Comparison of ENCODE assay signal across 8 cellular contexts in genomic region chr15:44593042-44593736, GRCh38. TPM values are rescaled to one million over a fixed set of nuclear protein-coding genes. Genes with fewer than 3 reads are reported as not detected.
DNase-seq lines count a peak whose midpoint lies in the region; ATAC-seq, FAIRE-seq and TF ChIP-seq lines count a peak whose summit lies in the region.

No MANE protein-coding gene starts in this region.

- no peak overlapping the region for H3K4me2 ChIP-seq in endothelial cell of umbilical vein (ENCODE audit: insufficient read depth, low read length)

- H3K79me2 ChIP-seq in endothelial cell of umbilical vein (ENCODE audit: control insufficient read depth, insufficient read depth, low read length): no peaks in the 10 kb centered on the region

- H3K27ac ChIP-seq in Peyer's patch (no peak overlapping the region), endothelial cell of umbilical vein (ENCODE audit: insufficient read depth, low read depth, low read length) (no peak overlapping the region)

- TF ChIP-seq CTCF in Peyer's patch (IDR thresholded peaks at IDR 0.05) (peak in 5 of 6 experiments; percentile 13 to 44 (median 31)), endothelial cell of umbilical vein (IDR thresholded peaks at IDR 0.05; ENCODE audit: extremely low read depth in 1 of 2, insufficient read depth in 1 of 2, low read depth in 1 of 2, low read length in 2 of 2) (peak; percentile 39 to 47)

- peaks cover 23% of the 10 kb centered on the region for H3K4me1 Mint-ChIP-seq in activated CD4-positive, alpha-beta T cell treated with anti-CD3 and anti-CD28 coated beads, Interleukin-2, amount 10 ng/mL, durations not matched to agents 24 days and 14 days
- no peaks in the 10 kb centered on the region for H3K4me1 Mint-ChIP-seq in stimulated activated memory B cell treated with anti-CD40 and anti-IgM and Interleukin-4, amounts not matched to agents 10 μg/mL and 1 μg/mL and 100 μg/mL, for 72 hours

- CTCF ChIA-PET in endothelial cell of umbilical vein (lab: Charles Lee): interaction anchor here (0.6 to 1.9 kb wide), 6 partner anchors 16 to 145 kb away, joined by 3 to 22 read pairs (median 5); partner anchors contain the start of genes SPG11 and TRIM69

- POLR2A ChIA-PET in endothelial cell of umbilical vein (lab: Charles Lee): no interaction called here

- H3K4me3 Mint-ChIP-seq in activated CD4-positive, alpha-beta T cell treated with anti-CD3 and anti-CD28 coated beads, Interleukin-2, amount 10 ng/mL, durations not matched to agents 24 days and 14 days: no peak overlapping the region
- H3K4me3 Mint-ChIP-seq in stimulated activated memory B cell treated with anti-CD40 and anti-IgM and Interleukin-4, amounts not matched to agents 10 μg/mL and 1 μg/mL and 100 μg/mL, for 72 hours: no peak overlapping the region

- peaks cover 0 to 96% (median 6%) of the 10 kb centered on the region in 3 donors for H3K36me3 ChIP-seq in Peyer's patch
- H3K36me3 ChIP-seq in endothelial cell of umbilical vein (ENCODE audit: control insufficient read depth in 2 of 2, extremely low read depth in 1 of 2, insufficient read depth in 2 of 2, low read length in 2 of 2): peaks cover 3 to 9% of the 10 kb centered on the region in 2 experiments

- H3K27me3 ChIP-seq in Peyer's patch (no peaks in the 10 kb centered on the region), endothelial cell of umbilical vein (ENCODE audit: control insufficient read depth in 2 of 2, insufficient read depth in 2 of 2, low read length in 2 of 2) (no peaks in the 10 kb centered on the region)

- no peaks in the 10 kb centered on the region for H3K9me3 Mint-ChIP-seq in activated CD4-positive, alpha-beta T cell treated with anti-CD3 and anti-CD28 coated beads, Interleukin-2, amount 10 ng/mL, durations not matched to agents 24 days and 14 days
- H3K9me3 Mint-ChIP-seq in stimulated activated memory B cell treated with anti-CD40 and anti-IgM and Interleukin-4, amounts not matched to agents 10 μg/mL and 1 μg/mL and 100 μg/mL, for 72 hours: no peaks in the 10 kb centered on the region

- no peaks in the 10 kb centered on the region for H3K27me3 Mint-ChIP-seq in activated CD4-positive, alpha-beta T cell treated with anti-CD3 and anti-CD28 coated beads, Interleukin-2, amount 10 ng/mL, durations not matched to agents 24 days and 14 days
- H3K27me3 Mint-ChIP-seq in stimulated activated memory B cell treated with anti-CD40 and anti-IgM and Interleukin-4, amounts not matched to agents 10 μg/mL and 1 μg/mL and 100 μg/mL, for 72 hours: no peaks in the 10 kb centered on the region

- no peaks in the 10 kb centered on the region for H3K9me3 ChIP-seq in Peyer's patch
- no peaks in the 10 kb centered on the region for H3K9me3 ChIP-seq in endothelial cell of umbilical vein (replicated peaks; ENCODE audit: control insufficient read depth, insufficient read depth, low read length)

- no peak overlapping the region for H2AFZ ChIP-seq in endothelial cell of umbilical vein (ENCODE audit: low read depth, low read length)

- no peak overlapping the region for H3K9ac ChIP-seq in endothelial cell of umbilical vein (replicated peaks; ENCODE audit: extremely low read depth, insufficient read depth, low read length)

- BruUV-seq in endothelial cell of umbilical vein (replicated peaks; lab: Mats Ljungman, UMichigan): no TSS peak

- ATAC-seq in stimulated activated memory B cell treated with anti-CD40 and anti-IgM and Interleukin-4, amounts not matched to agents 10 μg/mL and 1 μg/mL and 100 μg/mL, for 72 hours: peak; percentile 71
- ATAC-seq in GM19452 (IDR thresholded peaks at IDR 0.05; ENCODE audit: unreplicated experiment): no peak
- ATAC-seq in GM19397 (IDR thresholded peaks at IDR 0.05; ENCODE audit: unreplicated experiment): no peak

- H3K36me3 Mint-ChIP-seq in activated CD4-positive, alpha-beta T cell treated with anti-CD3 and anti-CD28 coated beads, Interleukin-2, amount 10 ng/mL, durations not matched to agents 24 days and 14 days (ENCODE audit: low read depth): peaks cover 56% of the 10 kb centered on the region
- H3K36me3 Mint-ChIP-seq in stimulated activated memory B cell treated with anti-CD40 and anti-IgM and Interleukin-4, amounts not matched to agents 10 μg/mL and 1 μg/mL and 100 μg/mL, for 72 hours: peaks cover 31% of the 10 kb centered on the region

- H3K4me3 ChIP-seq in Peyer's patch: no peak overlapping the region
- no peak overlapping the region for H3K4me3 ChIP-seq in endothelial cell of umbilical vein (replicated peaks in 1 of 3; ENCODE audit: insufficient read depth in 1 of 3, low read depth in 1 of 3, low read length in 3 of 3)

- intact Hi-C loops in activated CD4-positive, alpha-beta T cell treated with anti-CD3 and anti-CD28 coated beads, Interleukin-2, amount 10 ng/mL, durations not matched to agents 24 days and 14 days (cut with micrococcal nuclease): loop anchor here (1.0 to 10.0 kb wide), 2 partner anchors 142 to 432 kb away; partner anchors contain the start of gene SORD
- intact Hi-C loops in endothelial cell of umbilical vein (cut with micrococcal nuclease): loop anchor here (1.0 to 5.0 kb wide), 4 partner anchors 70 to 444 kb away; partner anchors contain the start of gene SPG11

- no peak for FAIRE-seq in endothelial cell of umbilical vein (lab: Jason Lieb, UNC)

- TF ChIP-seq POLR2A in Peyer's patch (IDR thresholded peaks at IDR 0.05) (no peak), endothelial cell of umbilical vein (IDR thresholded peaks at IDR 0.05; ENCODE audit: low read depth, low read length) (no peak)

- H3K9me1 ChIP-seq in endothelial cell of umbilical vein (replicated peaks; ENCODE audit: control insufficient read depth, extremely low read depth, insufficient read depth, low read length): no peaks in the 10 kb centered on the region

- H3K27ac Mint-ChIP-seq in activated CD4-positive, alpha-beta T cell treated with anti-CD3 and anti-CD28 coated beads, Interleukin-2, amount 10 ng/mL, durations not matched to agents 24 days and 14 days: peak overlapping the region; percentile 41
- H3K27ac Mint-ChIP-seq in stimulated activated memory B cell treated with anti-CD40 and anti-IgM and Interleukin-4, amounts not matched to agents 10 μg/mL and 1 μg/mL and 100 μg/mL, for 72 hours: no peak overlapping the region

- H4K20me1 ChIP-seq in endothelial cell of umbilical vein (replicated peaks; ENCODE audit: control insufficient read depth, extremely low read depth, insufficient read depth, low read length): no peaks in the 10 kb centered on the region

- no peaks in the 10 kb centered on the region for H3K4me1 ChIP-seq in Peyer's patch
- peaks cover 10% of the 10 kb centered on the region for H3K4me1 ChIP-seq in endothelial cell of umbilical vein (ENCODE audit: control insufficient read depth, extremely low read depth, insufficient read depth, low read length)

- dilution Hi-C loops in endothelial cell of umbilical vein (cut with MboI; ENCODE audit: extremely low pct_ligation_motif_present, low sequenced_read_pairs): loop anchor here (25.0 kb wide), 1 partner anchor 144 kb away; the partner anchor contains the start of gene TRIM69

- peak; percentile 73 for DNase-seq in activated CD4-positive, alpha-beta T cell treated with anti-CD3 and anti-CD28 coated beads, Interleukin-2, amount 10 ng/mL, durations not matched to agents 24 days and 14 days
- no peak for DNase-seq in activated CD4-positive, alpha-beta T cell treated with anti-CD3 and anti-CD28 coated beads, Interleukin-2, amount 50 U/mL, for 48 hours
- DNase-seq in Peyer's patch (no peak), endothelial cell of umbilical vein (ENCODE audit: low read depth, low spot score) (no peak)
- DNase-seq in activated effector memory CD4-positive, alpha-beta T cell treated with Interleukin-2 at 50 U/mL for 16 hours: no peak

TF ChIP-seq in endothelial cell of umbilical vein, 7 proteins besides CTCF, POLR2A, EP300 and RAD21:
- TF ChIP-seq GATA2 (IDR thresholded peaks at IDR 0.05; ENCODE audit: insufficient read depth, insufficient read length, low read depth, low read length) (no peak), MYC (IDR thresholded peaks at IDR 0.05; ENCODE audit: low read depth, low read length) (no peak), JUN (IDR thresholded peaks at IDR 0.05; ENCODE audit: borderline replicate concordance, insufficient read depth, insufficient read length, low read depth) (no peak), EZH2 (IDR thresholded peaks at IDR 0.05; ENCODE audit: borderline replicate concordance, low read depth, low read length, severe bottlenecking) (no peak), FOS (IDR thresholded peaks at IDR 0.05; ENCODE audit: borderline replicate concordance, insufficient read depth, low read length) (no peak), MAX (IDR thresholded peaks at IDR 0.05; ENCODE audit: insufficient read depth, insufficient read length) (no peak), POLR2AphosphoS5 (IDR thresholded peaks at IDR 0.05; ENCODE audit: insufficient read depth, low read depth, low read length) (no peak)
TF ChIP-seq in endothelial cell of umbilical vein: peak in this region for 0.

RNA-seq across cellular contexts. Expression of gene EIF3J, which starts 56.2 kb away (rescaled TPM):
- 161 and 166 TPM in 2 replicates for total RNA-seq in activated CD4-positive, alpha-beta T cell treated with anti-CD3 and anti-CD28 coated beads, Interleukin-2, amount 10 ng/mL, durations not matched to agents 24 days and 14 days
- total RNA-seq in Peyer's patch (10 to 100 TPM; 28.0 to 88.3 (median 48.3) TPM), endothelial cell of umbilical vein (132 and 150 TPM in 2 replicates)
- polyA plus RNA-seq in endothelial cell of umbilical vein: 28.3 and 35.4 TPM in 2 replicates
- 68.1 and 71.9 TPM in 2 replicates for polyA plus RNA-seq in endothelial cell of umbilical vein (2011; cell fraction: cytosol; rRNA removed)
- 46.4 and 64.5 TPM in 2 replicates for polyA plus RNA-seq in endothelial cell of umbilical vein (2011; cell fraction: nucleus; rRNA removed)
- 87.7 and 139 TPM in 2 replicates for polyA plus RNA-seq in endothelial cell of umbilical vein (2012)
- polyA minus RNA-seq in endothelial cell of umbilical vein: 52.2 and 63.8 TPM in 2 replicates
- 66.8 TPM for polyA minus RNA-seq in endothelial cell of umbilical vein (2011; cell fraction: cytosol; rRNA and poly(A)+ RNA removed)
- polyA minus RNA-seq in endothelial cell of umbilical vein (2011; cell fraction: nucleus; rRNA and poly(A)+ RNA removed): 28.2 and 47.8 TPM in 2 replicates
